ENCODE assay signal across 8 cellular contexts in the genomic region with DNA sequence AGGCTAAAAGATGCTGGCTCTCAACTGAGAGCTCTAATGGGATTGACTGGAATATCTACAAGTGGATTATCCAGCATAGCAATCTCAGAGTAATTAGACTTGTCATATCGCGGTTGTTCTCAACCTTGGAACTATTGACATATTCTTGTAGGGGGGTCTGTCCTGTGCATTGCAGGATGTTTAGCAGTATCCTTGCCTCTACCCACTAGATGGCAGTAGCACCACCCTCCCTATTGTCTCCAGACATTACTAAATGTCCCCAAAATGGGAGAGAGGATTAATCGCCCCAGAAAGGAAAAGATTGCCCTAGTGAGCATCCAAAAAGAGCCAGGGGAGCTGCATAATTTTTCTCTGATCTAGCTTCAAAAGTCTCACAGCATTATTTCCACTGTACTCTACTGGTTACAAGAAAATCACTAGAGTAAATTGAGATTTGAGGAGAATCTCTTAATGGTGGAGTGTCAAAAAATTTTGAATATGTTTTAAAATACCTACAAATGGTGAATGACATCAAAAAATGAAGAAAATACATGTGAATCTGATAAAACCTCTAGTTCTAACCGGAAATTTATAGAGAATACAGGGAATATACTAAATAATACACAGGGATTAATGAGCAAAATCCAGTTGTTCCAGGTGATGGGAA.
A peak's percentile ranks its signal among the peaks of the same experiment; 100 is the strongest.
DNase-seq lines count a peak whose midpoint lies in the region; ATAC-seq, FAIRE-seq and TF ChIP-seq lines count a peak whose summit lies in the region.

No MANE protein-coding gene starts in this region.

- TF ChIP-seq CTCF in D721Med (IDR thresholded peaks at IDR 0.05; ENCODE audit: insufficient read depth, missing control alignments) (peak; percentile 60), chondrocyte (IDR thresholded peaks at IDR 0.05) (peak; percentile 89), nephron progenitor cell (IDR thresholded peaks at IDR 0.05) (peak; percentile 72)

- DNase-seq in D721Med (ENCODE audit: insufficient read length, low spot score) (no peak), NCI-H2081 (lab: John Stamatoyannopoulos, UW) (peak; percentile 54 to 76), chondrocyte (ENCODE audit: low spot score) (no peak), nephron progenitor cell (peak; percentile 52), GF-D8 (lab: John Stamatoyannopoulos, UW) (no peak)
- DNase-seq in activated CD8-positive, alpha-beta memory T cell treated with anti-CD3 and anti-CD28 coated beads, Interleukin-2, amount 50 U/mL, for 48 hours, result no peak

- H3K27ac Mint-ChIP-seq in chondrocyte (ENCODE audit: unreplicated experiment) (no peak overlapping the region), nephron progenitor cell (no peak overlapping the region)

- H3K4me3 Mint-ChIP-seq in chondrocyte (ENCODE audit: unreplicated experiment) (no peak overlapping the region), nephron progenitor cell (no peak overlapping the region)

- H3K9me3 Mint-ChIP-seq in chondrocyte (ENCODE audit: low read depth) (no peaks in the 10 kb centered on the region), nephron progenitor cell (peaks cover 7% of the 10 kb centered on the region)

- peaks cover 1% of the 10 kb centered on the region for H3K36me3 Mint-ChIP-seq in chondrocyte (ENCODE audit: low read depth)
- H3K36me3 Mint-ChIP-seq in nephron progenitor cell (ENCODE audit: low read depth), result no peaks in the 10 kb centered on the region

- FAIRE-seq in D721Med (lab: Jason Lieb, UNC), result no peak

- H3K4me1 Mint-ChIP-seq in chondrocyte (ENCODE audit: low read depth), result no peaks in the 10 kb centered on the region
- H3K4me1 Mint-ChIP-seq in nephron progenitor cell, result no peaks in the 10 kb centered on the region

- peak; percentile 96 for ATAC-seq in GM18907 (IDR thresholded peaks at IDR 0.05; ENCODE audit: unreplicated experiment)
- peak; percentile 89 for ATAC-seq in HG03039 (IDR thresholded peaks at IDR 0.05; ENCODE audit: unreplicated experiment)

- no peaks in the 10 kb centered on the region for H3K27me3 Mint-ChIP-seq in chondrocyte (ENCODE audit: low read depth)
- no peaks in the 10 kb centered on the region for H3K27me3 Mint-ChIP-seq in nephron progenitor cell (ENCODE audit: low read depth, poor library complexity)

Comparison
In these comparisons a context has a peak if more than half of its experiments do, and no peak if none do; other contexts are left out.
1. DNase-seq: peak in NCI-H2081 (2 of 2) and nephron progenitor cell (single experiment); none in D721Med (single experiment), chondrocyte (single experiment), activated CD8-positive, alpha-beta memory T cell treated with anti-CD3 and anti-CD28 coated beads, Interleukin-2, amount 50 U/mL, for 48 hours (single experiment) and GF-D8 (single experiment).
2. Peak in every context shown above with its lines, with median percentiles within 50 percentile points of each other: CTCF ChIP-seq.